ENCODE assay signal across 8 cellular contexts in the genomic region with DNA sequence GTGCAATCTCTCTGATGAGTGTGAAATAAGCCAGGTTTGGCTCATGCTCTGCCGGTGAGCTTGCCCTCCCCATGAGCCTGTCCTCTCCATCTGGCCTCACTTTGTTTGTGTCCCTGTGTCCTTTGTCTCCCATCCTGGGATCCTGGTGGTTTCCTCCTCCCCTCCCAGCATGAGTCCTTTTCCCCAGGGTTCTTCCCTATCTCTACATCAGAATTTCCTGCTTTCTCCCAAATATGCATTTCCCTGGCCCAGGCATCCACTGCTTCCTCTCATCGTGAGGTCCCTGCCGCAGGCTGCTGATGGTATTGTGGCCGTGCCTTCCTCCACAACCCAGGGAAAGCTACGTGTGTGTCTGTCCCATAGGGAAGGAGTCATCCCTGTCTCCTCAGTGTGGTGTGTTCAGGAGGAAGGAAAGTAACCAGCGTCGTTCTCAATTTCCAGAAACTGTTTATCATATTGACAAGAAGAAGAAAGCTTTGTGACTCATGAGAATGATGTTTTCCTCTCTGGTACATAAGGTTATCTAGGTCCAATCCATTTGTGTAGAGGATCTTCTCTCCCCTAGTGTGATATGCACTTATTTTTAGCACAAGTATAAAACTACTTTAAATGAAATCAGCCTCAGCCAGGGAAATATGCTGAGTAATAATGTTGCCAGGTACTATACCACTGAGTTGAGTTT.
A peak's percentile ranks its signal among the peaks of the same experiment; 100 is the strongest.
DNase-seq lines count a peak whose midpoint lies in the region; ATAC-seq and TF ChIP-seq lines count a peak whose summit lies in the region.
"Not testable (repeated sequence)": the region's sequence is repeated elsewhere in the genome, so short reads cannot be mapped to it uniquely, and the experiment has no call there.

No MANE protein-coding gene starts in this region.

- H3K4me2 ChIP-seq in trophoblast cell (ENCODE audit: low read length), result peak overlapping the region; percentile 31

- not testable (repeated sequence) for TF ChIP-seq CTCF in cardiac fibroblast (IDR thresholded peaks at IDR 0.05; ENCODE audit: low read depth, low read length); fibroblast of pulmonary artery (IDR thresholded peaks at IDR 0.05; ENCODE audit: low read length, missing control alignments); left lung (IDR thresholded peaks at IDR 0.05)

- H3K36me3 ChIP-seq in left lung; urinary bladder (ENCODE audit: insufficient read depth): not testable (repeated sequence)
- H3K36me3 ChIP-seq in trophoblast cell (ENCODE audit: control insufficient read depth in 1 of 2, insufficient read depth in 2 of 2, low read length in 2 of 2), result peaks cover 4 to 11% of the 10 kb centered on the region in 2 experiments

- peak overlapping the region; percentile 95 for H2BK120ac ChIP-seq in trophoblast cell (ENCODE audit: insufficient read depth, low read length, poor library complexity)

- peak overlapping the region; percentile 36 for H2BK12ac ChIP-seq in trophoblast cell (ENCODE audit: low read length)

- H3K9ac ChIP-seq in trophoblast cell (ENCODE audit: low read length), result not testable (repeated sequence)

- peak overlapping the region; percentile 57 to 60 for H3K27ac ChIP-seq in left lung
- H3K27ac ChIP-seq in trophoblast cell (ENCODE audit: low read depth, low read length), result peak overlapping the region; percentile 96
- H3K27ac ChIP-seq in urinary bladder (ENCODE audit: low read depth), result peak overlapping the region; percentile 28

- H3K27me3 ChIP-seq in left lung; trophoblast cell (ENCODE audit: insufficient read depth, low read length): not testable (repeated sequence)

- DNase-seq in Caki2 (ENCODE audit: low read depth), result peak; percentile 46
- DNase-seq in T1000 (lab: John Stamatoyannopoulos, UW), result peak; percentile 40
- DNase-seq in cardiac fibroblast (ENCODE audit: low read depth in 2 of 2), result peak; percentile 69 to 78
- peak; percentile 80 for DNase-seq in fibroblast of pulmonary artery (ENCODE audit: low read depth)
- DNase-seq in left lung, result not testable (repeated sequence)
- DNase-seq in trophoblast cell, result peak; percentile 89

- not testable (repeated sequence) for ATAC-seq in left lung

- peaks cover 18% of the 10 kb centered on the region for H3K79me1 ChIP-seq in trophoblast cell (ENCODE audit: low read length)

- intact Hi-C loops in left lung (cut with DNase I), result not testable (repeated sequence)

- not testable (repeated sequence) for H2AFZ ChIP-seq in trophoblast cell (ENCODE audit: insufficient read depth, low read length, poor library complexity)

- H4K91ac ChIP-seq in trophoblast cell (ENCODE audit: low read depth, low read length), result peak overlapping the region; percentile 95

- H3K23ac ChIP-seq in trophoblast cell (ENCODE audit: low read length), result not testable (repeated sequence)

- H3K4me1 ChIP-seq in left lung, result peaks cover 0 to 19% of the 10 kb centered on the region in 2 donors
- peaks cover 12 to 17% of the 10 kb centered on the region in 2 experiments for H3K4me1 ChIP-seq in trophoblast cell (ENCODE audit: control insufficient read depth in 1 of 2, insufficient read depth in 2 of 2, low read length in 2 of 2)
- H3K4me1 ChIP-seq in urinary bladder (ENCODE audit: insufficient read depth), result not testable (repeated sequence)

- H3K14ac ChIP-seq in trophoblast cell (ENCODE audit: low read length), result peak overlapping the region; percentile 89

- H3K4ac ChIP-seq in trophoblast cell (ENCODE audit: low read depth, low read length), result not testable (repeated sequence)

- peak overlapping the region; percentile 89 for H2BK5ac ChIP-seq in trophoblast cell (ENCODE audit: low read depth, low read length, poor library complexity)

- not testable (repeated sequence) for H3K9me3 ChIP-seq in left lung; trophoblast cell (ENCODE audit: insufficient read depth, low read depth, low read length)

- not testable (repeated sequence) for H3K4me3 ChIP-seq in cardiac fibroblast (replicated peaks in 1 of 2; ENCODE audit: low read depth in 2 of 2, low read length in 2 of 2); fibroblast of pulmonary artery (replicated peaks; ENCODE audit: low read depth, low read length); left lung; trophoblast cell (ENCODE audit: low read depth, low read length); urinary bladder (ENCODE audit: low read depth, low read length)

- peak overlapping the region; percentile 35 for H3K18ac ChIP-seq in trophoblast cell (ENCODE audit: low read length)

- TF ChIP-seq RAD21 in Ishikawa (IDR thresholded peaks at IDR 0.05; ENCODE audit: low read depth), result not testable (repeated sequence)

- not testable (repeated sequence) for H2AK5ac ChIP-seq in trophoblast cell (ENCODE audit: low read length)

- H4K8ac ChIP-seq in trophoblast cell (ENCODE audit: low read depth, low read length), result peak overlapping the region; percentile 87

- TF ChIP-seq EP300 in Ishikawa (IDR thresholded peaks at IDR 0.05; ENCODE audit: borderline replicate concordance), result not testable (repeated sequence)

- in situ Hi-C loops in Caki2 (cut with HindIII; ENCODE audit: low pct_unique_long_range_greater_than_20kb, low sequenced_read_pairs), result not testable (repeated sequence)

- not testable (repeated sequence) for H3K79me2 ChIP-seq in trophoblast cell (ENCODE audit: control insufficient read depth, insufficient read depth, low read length, poor library complexity)

- no CpG with 5 or more reads among the region's 7 CpGs for WGBS in trophoblast cell (ENCODE audit: extremely low coverage, insufficient coverage, insufficient read length)
- 40% methylated on average over 7 of the region's 7 CpGs for WGBS in urinary bladder

- peak overlapping the region; percentile 31 for H4K12ac ChIP-seq in trophoblast cell (ENCODE audit: low read depth, low read length)

TF ChIP-seq in Ishikawa, 13 proteins besides CTCF, POLR2A, EP300 and RAD21:
- TF ChIP-seq TEAD4 (IDR thresholded peaks at IDR 0.05), result peak; percentile 56; the same call in 1 of the 2 replicates

Comparison
In these comparisons a context has a peak if more than half of its experiments do, and no peak if none do; other contexts are left out.
1. H3K27ac ChIP-seq: peak in every context shown above with its lines; median percentile 96 in trophoblast cell; 58 in left lung; 28 in urinary bladder.